30 cellular contexts compared by ENCODE assay signal in genomic region chr6:131651782-131652181, GRCh38. TPM values are rescaled to one million over a fixed set of nuclear protein-coding genes. Genes with fewer than 3 reads are reported as not detected.
DNase-seq lines count a peak whose midpoint lies in the region; ATAC-seq, FAIRE-seq and TF ChIP-seq lines count a peak whose summit lies in the region.
"Had no signal": no experiment of that assay in that cellular context is flagged by ENCODE, and none has a peak within 500 bp of the region (broad histone marks: within the 10 kb centered on the region; RNA-seq: fewer than 3 reads in every experiment).

No MANE protein-coding gene starts in this region.

- ATAC-seq in HepG2: no peak
- ATAC-seq: K562, T-helper 17 cell had no signal

- intact Hi-C loops in HepG2 (cut with micrococcal nuclease; ENCODE audit: unreplicated experiment): no loop called here

- FAIRE-seq in HepG2 (lab: Jason Lieb, UNC): no peak
- FAIRE-seq: frontal cortex, K562, urothelium cell line had no signal

- no peak overlapping the region for H2AFZ ChIP-seq in HepG2 (ENCODE audit: low read length)

- no peaks in the 10 kb centered on the region for H3K79me2 ChIP-seq in HepG2 (ENCODE audit: insufficient read depth, low read length)

- H3K27ac ChIP-seq in HepG2 (ENCODE audit: extremely low read length, insufficient read depth, low read length): no peak overlapping the region
- H3K27ac ChIP-seq in caudate nucleus (ENCODE audit: low read depth, low read length): no peak overlapping the region
- H3K27ac ChIP-seq: spleen had no signal

- TSS peak; percentile 36 for BruUV-seq in HepG2 (replicated peaks; lab: Mats Ljungman, UMichigan)

- no peaks in the 10 kb centered on the region for H4K20me1 ChIP-seq in HepG2 (ENCODE audit: insufficient read depth, low read length)

- H3K9ac ChIP-seq in HepG2 (ENCODE audit: insufficient read depth, low read depth, low read length): no peak overlapping the region

- TF ChIP-seq CTCF in HepG2 (CRISPR knock-in tag; IDR thresholded peaks at IDR 0.05): no peak

- no peak for TF ChIP-seq POLR2A in HepG2 (IDR thresholded peaks at IDR 0.05; ENCODE audit: insufficient read depth in 1 of 2, low read depth in 2 of 2, low read length in 2 of 2)

- CTCF ChIA-PET in HepG2 (lab: Yijun Ruan, JAX; ENCODE audit: low intra/inter-chr PET ratio, low total read pairs): no interaction called here

- peak; percentile 65 for DNase-seq in COLO668 (lab: John Stamatoyannopoulos, UW; ENCODE audit: unreplicated experiment)
- peak; percentile 98 for DNase-seq in NCI-H146 (lab: John Stamatoyannopoulos, UW)
- peak; percentile 64 for DNase-seq in NCI-H748 (lab: John Stamatoyannopoulos, UW; ENCODE audit: unreplicated experiment)
- DNase-seq in HepG2 (ENCODE audit: low spot score): no peak
- DNase-seq in HAP-1 (ENCODE audit: low spot score in 2 of 2): no peak
- no peak for DNase-seq in NK-92 treated with Interleukin-12 subunit alpha and Interleukin-12 subunit beta, amount 100 ng/mL, for 24 hours (lab: John Stamatoyannopoulos, UW)
- no peak for DNase-seq in CD1c-positive myeloid dendritic cell (ENCODE audit: extremely low spot score)
- DNase-seq in caudate nucleus (lab: John Stamatoyannopoulos, UW): no peak
- DNase-seq: ACHN; activated CD4-positive, alpha-beta memory T cell treated with anti-CD3 and anti-CD28 coated beads, Interleukin-2, amount 10 ng/mL, durations not matched to agents 7 days and 5 days; activated naive CD4-positive, alpha-beta T cell treated with Interleukin-2 at 50 U/mL for 16 hours; activated T-cell treated with anti-CD3 and anti-CD28 coated beads, Interleukin-2, amount 50 U/mL, for 1 hour; amygdala; central memory CD4-positive, alpha-beta T cell; DMS79 treated with DMSO at 0.1 percent for 48 hours; erythroblast; kidney glomerular epithelial cell; NCI-H526; spleen; stimulated activated CD4-positive, alpha-beta T cell treated with anti-CD3 and anti-CD28 coated beads, Interleukin-4, amount 100 ng/mL, for 4 hours; T-helper 17 cell had no signal

- POLR2A ChIA-PET in HepG2 (lab: Yijun Ruan, JAX): interaction anchor here (0.9 kb wide), 1 partner anchor 12 kb away, joined by 3 read pairs; no protein-coding TSS in a partner anchor

- no peaks in the 10 kb centered on the region for H3K9me3 ChIP-seq in HepG2 (ENCODE audit: low read length)
- no peaks in the 10 kb centered on the region for H3K9me3 ChIP-seq in HAP-1
- H3K9me3 ChIP-seq: spleen had no signal

- H3K36me3 ChIP-seq in HepG2 (replicated peaks in 1 of 2; ENCODE audit: control insufficient read depth in 1 of 2, insufficient read depth in 2 of 2, low read length in 2 of 2) (peaks cover 36 to 80% of the 10 kb centered on the region in 2 experiments), HAP-1 (replicated peaks) (no peaks in the 10 kb centered on the region)
- H3K36me3 ChIP-seq: spleen had no signal

- H3K27me3 ChIP-seq in HepG2 (ENCODE audit: control insufficient read depth in 1 of 2, insufficient read depth in 2 of 2, low read length in 2 of 2): no peaks in the 10 kb centered on the region
- H3K27me3 ChIP-seq in HAP-1 (ENCODE audit: low read depth): 0 out of 2 replicates have a peak, but pooled peaks cover 3% of the 10 kb centered on the region
- H3K27me3 ChIP-seq: spleen had no signal

- no peak overlapping the region for H3K4me3 ChIP-seq in HepG2 (replicated peaks in 1 of 3; ENCODE audit: insufficient read depth in 1 of 3, low read depth in 2 of 3, low read length in 3 of 3)
- H3K4me3 ChIP-seq in HAP-1: no peak overlapping the region
- H3K4me3 ChIP-seq: K562, spleen had no signal

- TF ChIP-seq RAD21 in HepG2 (CRISPR knock-in tag; IDR thresholded peaks at IDR 0.05): no peak

- H3K4me1 ChIP-seq in HepG2 (ENCODE audit: insufficient read depth, low read length) (no peaks in the 10 kb centered on the region), HAP-1 (peaks cover 6% of the 10 kb centered on the region)
- H3K4me1 ChIP-seq: spleen had no signal

- TF ChIP-seq EP300 in HepG2 (IDR thresholded peaks at IDR 0.05; ENCODE audit: low read depth in 2 of 2, low read length in 2 of 2) (no peak), HepG2 (CRISPR knock-in tag; IDR thresholded peaks at IDR 0.05; ENCODE audit: borderline replicate concordance) (no peak)

- no peak overlapping the region for H3K4me2 ChIP-seq in HepG2 (ENCODE audit: low read depth, low read length)

- in situ Hi-C loops in HepG2 (cut with HindIII; ENCODE audit: extremely low pct_ligation_motif_present, low pct_unique_long_range_greater_than_20kb): no loop called here
- in situ Hi-C loops in HAP-1 (cut with MboI; ENCODE audit: low sequenced_read_pairs): no loop called here

RNA-seq across cellular contexts. Expression of gene ENPP3, which starts 14.7 kb away (rescaled TPM):
- 23.9 and 40.0 TPM in 2 replicates for total RNA-seq in HepG2 (2016; rRNA removed; fragmentation: Illumina TruSeq; extraction: Trizol)
- 13.2 and 15.3 TPM in 2 replicates for total RNA-seq in HepG2 (2016; cell fraction: cytosol; rRNA removed; fragmentation: Illumina TruSeq; extraction: Trizol; ENCODE audit: low read depth)
- 25.8 and 40.1 TPM in 2 replicates for total RNA-seq in HepG2 (2016; cell fraction: insoluble cytoplasmic fraction; rRNA removed; fragmentation: Illumina TruSeq; extraction: Trizol)
- 15.4 and 17.9 TPM in 2 replicates for total RNA-seq in HepG2 (2016; cell fraction: membrane; rRNA removed; fragmentation: Illumina TruSeq; extraction: Trizol)
- total RNA-seq in HepG2 (2016; cell fraction: nucleus; rRNA removed; fragmentation: Illumina TruSeq; extraction: Trizol): 58.4 and 68.3 TPM in 2 replicates
- polyA plus RNA-seq in HepG2 (2011; rRNA removed): 59.1 and 75.4 TPM in 2 replicates
- 27.6 and 37.9 TPM in 2 replicates for polyA plus RNA-seq in HepG2 (2011; cell fraction: cytosol; rRNA removed)
- polyA plus RNA-seq in HepG2 (2011; cell fraction: nucleus; rRNA removed): 71.7 and 72.3 TPM in 2 replicates
- 30.3 and 68.2 TPM in 2 replicates for polyA plus RNA-seq in HepG2 (2012)
- polyA plus RNA-seq in HepG2 (2016; cell fraction: cytosol; fragmentation: Illumina TruSeq; extraction: Trizol; ENCODE audit: low read depth): 2.9 TPM in 2 replicates
- polyA plus RNA-seq in HepG2 (2016; cell fraction: insoluble cytoplasmic fraction; fragmentation: Illumina TruSeq; extraction: Trizol; ENCODE audit: low read depth): 21.0 and 21.2 TPM in 2 replicates
- 6.2 and 7.6 TPM in 2 replicates for polyA plus RNA-seq in HepG2 (2016; cell fraction: membrane; fragmentation: Illumina TruSeq; extraction: Trizol; ENCODE audit: low read depth)
- 70.2 and 71.4 TPM in 2 replicates for polyA plus RNA-seq in HepG2 (2016; cell fraction: nucleus; fragmentation: Illumina TruSeq; extraction: Trizol; ENCODE audit: insufficient read depth, low read depth)
- 21.7 TPM in 1 of 2 replicates, not detected in the other for polyA minus RNA-seq in HepG2 (2011; rRNA and poly(A)+ RNA removed; ENCODE audit: low replicate concordance)
- 24.9 and 25.1 TPM in 2 replicates for polyA minus RNA-seq in HepG2 (2011; cell fraction: cytosol; rRNA and poly(A)+ RNA removed)
- polyA minus RNA-seq in HepG2 (2011; cell fraction: nucleus; rRNA and poly(A)+ RNA removed): 96.8 and 123 TPM in 2 replicates
- polyA plus RNA-seq: CD14-positive monocyte had no signal

RNA-seq across cellular contexts. Expression of gene MED23, which starts 23.7 kb away (rescaled TPM):
- total RNA-seq in HepG2 (2016; rRNA removed; fragmentation: Illumina TruSeq; extraction: Trizol): 30.0 and 34.9 TPM in 2 replicates
- total RNA-seq in HepG2 (2016; cell fraction: cytosol; rRNA removed; fragmentation: Illumina TruSeq; extraction: Trizol; ENCODE audit: low read depth): 4.1 and 4.9 TPM in 2 replicates
- 29.8 and 33.9 TPM in 2 replicates for total RNA-seq in HepG2 (2016; cell fraction: insoluble cytoplasmic fraction; rRNA removed; fragmentation: Illumina TruSeq; extraction: Trizol)
- 7.5 and 7.8 TPM in 2 replicates for total RNA-seq in HepG2 (2016; cell fraction: membrane; rRNA removed; fragmentation: Illumina TruSeq; extraction: Trizol)
- total RNA-seq in HepG2 (2016; cell fraction: nucleus; rRNA removed; fragmentation: Illumina TruSeq; extraction: Trizol): 66.7 and 78.1 TPM in 2 replicates
- polyA plus RNA-seq in HepG2 (2011; rRNA removed): 40.9 and 50.5 TPM in 2 replicates
- polyA plus RNA-seq in HepG2 (2011; cell fraction: cytosol; rRNA removed): 15.3 and 20.2 TPM in 2 replicates
- polyA plus RNA-seq in HepG2 (2011; cell fraction: nucleus; rRNA removed): 94.8 and 97.3 TPM in 2 replicates
- 21.5 and 23.7 TPM in 2 replicates for polyA plus RNA-seq in HepG2 (2012)
- 0.52 and 0.68 TPM in 2 replicates for polyA plus RNA-seq in HepG2 (2016; cell fraction: cytosol; fragmentation: Illumina TruSeq; extraction: Trizol; ENCODE audit: low read depth)
- 16.2 TPM in 2 replicates for polyA plus RNA-seq in HepG2 (2016; cell fraction: insoluble cytoplasmic fraction; fragmentation: Illumina TruSeq; extraction: Trizol; ENCODE audit: low read depth)
- polyA plus RNA-seq in HepG2 (2016; cell fraction: membrane; fragmentation: Illumina TruSeq; extraction: Trizol; ENCODE audit: low read depth): 1.6 and 1.9 TPM in 2 replicates
- polyA plus RNA-seq in HepG2 (2016; cell fraction: nucleus; fragmentation: Illumina TruSeq; extraction: Trizol; ENCODE audit: insufficient read depth, low read depth): 76.5 and 79.3 TPM in 2 replicates
- polyA minus RNA-seq in HepG2 (2011; rRNA and poly(A)+ RNA removed; ENCODE audit: low replicate concordance): 13.4 and 37.5 TPM in 2 replicates
- 23.4 and 24.8 TPM in 2 replicates for polyA minus RNA-seq in HepG2 (2011; cell fraction: cytosol; rRNA and poly(A)+ RNA removed)
- polyA minus RNA-seq in HepG2 (2011; cell fraction: nucleus; rRNA and poly(A)+ RNA removed): 152 and 168 TPM in 2 replicates

RNA-seq across cellular contexts. Expression of gene OR2A4, which starts 49.4 kb away (rescaled TPM):
- total RNA-seq in HepG2 (2016; rRNA removed; fragmentation: Illumina TruSeq; extraction: Trizol): not detected in 2 replicates
- not detected in 2 replicates for total RNA-seq in HepG2 (2016; cell fraction: cytosol; rRNA removed; fragmentation: Illumina TruSeq; extraction: Trizol; ENCODE audit: low read depth)
- total RNA-seq in HepG2 (2016; cell fraction: insoluble cytoplasmic fraction; rRNA removed; fragmentation: Illumina TruSeq; extraction: Trizol): not detected in 2 replicates
- total RNA-seq in HepG2 (2016; cell fraction: membrane; rRNA removed; fragmentation: Illumina TruSeq; extraction: Trizol): not detected in 2 replicates
- total RNA-seq in HepG2 (2016; cell fraction: nucleus; rRNA removed; fragmentation: Illumina TruSeq; extraction: Trizol): not detected in 2 replicates
- polyA plus RNA-seq in HepG2 (2011; rRNA removed): 0.04 TPM in 1 of 2 replicates, not detected in the other
- polyA plus RNA-seq in HepG2 (2011; cell fraction: cytosol; rRNA removed): not detected in 2 replicates
- not detected in 2 replicates for polyA plus RNA-seq in HepG2 (2011; cell fraction: nucleus; rRNA removed)
- 0.25 and 0.27 TPM in 2 replicates for polyA plus RNA-seq in HepG2 (2012)
- not detected in 2 replicates for polyA plus RNA-seq in HepG2 (2016; cell fraction: cytosol; fragmentation: Illumina TruSeq; extraction: Trizol; ENCODE audit: low read depth)
- polyA plus RNA-seq in HepG2 (2016; cell fraction: insoluble cytoplasmic fraction; fragmentation: Illumina TruSeq; extraction: Trizol; ENCODE audit: low read depth): not detected in 2 replicates
- polyA plus RNA-seq in HepG2 (2016; cell fraction: membrane; fragmentation: Illumina TruSeq; extraction: Trizol; ENCODE audit: low read depth): not detected in 2 replicates
- not detected in 2 replicates for polyA plus RNA-seq in HepG2 (2016; cell fraction: nucleus; fragmentation: Illumina TruSeq; extraction: Trizol; ENCODE audit: insufficient read depth, low read depth)
- polyA minus RNA-seq in HepG2 (2011; rRNA and poly(A)+ RNA removed; ENCODE audit: low replicate concordance): not detected in 2 replicates
- polyA minus RNA-seq in HepG2 (2011; cell fraction: cytosol; rRNA and poly(A)+ RNA removed): not detected in 2 replicates
- polyA minus RNA-seq in HepG2 (2011; cell fraction: nucleus; rRNA and poly(A)+ RNA removed): not detected in 2 replicates
- total RNA-seq: activated CD4-positive, alpha-beta memory T cell treated with anti-CD3 and anti-CD28 coated beads, Interleukin-2, amount 10 ng/mL, durations not matched to agents 7 days and 5 days; frontal cortex; HFFc6; K562; mesothelial cell of epicardium; pulmonary artery endothelial cell; spleen; T-helper 17 cell had no signal
- polyA plus RNA-seq: CD14-positive monocyte, neural cell had no signal

RNA-seq across cellular contexts. Expression of gene CTAGE9, which starts 59.0 kb away (rescaled TPM):
- total RNA-seq in HepG2 (2016; rRNA removed; fragmentation: Illumina TruSeq; extraction: Trizol): not detected in 2 replicates
- not detected in 2 replicates for total RNA-seq in HepG2 (2016; cell fraction: cytosol; rRNA removed; fragmentation: Illumina TruSeq; extraction: Trizol; ENCODE audit: low read depth)
- not detected in 2 replicates for total RNA-seq in HepG2 (2016; cell fraction: insoluble cytoplasmic fraction; rRNA removed; fragmentation: Illumina TruSeq; extraction: Trizol)
- not detected in 2 replicates for total RNA-seq in HepG2 (2016; cell fraction: membrane; rRNA removed; fragmentation: Illumina TruSeq; extraction: Trizol)
- not detected in 2 replicates for total RNA-seq in HepG2 (2016; cell fraction: nucleus; rRNA removed; fragmentation: Illumina TruSeq; extraction: Trizol)
- polyA plus RNA-seq in HepG2 (2011; rRNA removed): not detected in 2 replicates
- polyA plus RNA-seq in HepG2 (2011; cell fraction: cytosol; rRNA removed): not detected in 2 replicates
- polyA plus RNA-seq in HepG2 (2011; cell fraction: nucleus; rRNA removed): not detected in 2 replicates
- 0.12 and 0.30 TPM in 2 replicates for polyA plus RNA-seq in HepG2 (2012)
- polyA plus RNA-seq in HepG2 (2016; cell fraction: cytosol; fragmentation: Illumina TruSeq; extraction: Trizol; ENCODE audit: low read depth): not detected in 2 replicates
- not detected in 2 replicates for polyA plus RNA-seq in HepG2 (2016; cell fraction: insoluble cytoplasmic fraction; fragmentation: Illumina TruSeq; extraction: Trizol; ENCODE audit: low read depth)
- not detected in 2 replicates for polyA plus RNA-seq in HepG2 (2016; cell fraction: membrane; fragmentation: Illumina TruSeq; extraction: Trizol; ENCODE audit: low read depth)
- polyA plus RNA-seq in HepG2 (2016; cell fraction: nucleus; fragmentation: Illumina TruSeq; extraction: Trizol; ENCODE audit: insufficient read depth, low read depth): not detected in 2 replicates
- polyA minus RNA-seq in HepG2 (2011; rRNA and poly(A)+ RNA removed; ENCODE audit: low replicate concordance): not detected in 2 replicates
- polyA minus RNA-seq in HepG2 (2011; cell fraction: cytosol; rRNA and poly(A)+ RNA removed): not detected in 2 replicates
- not detected in 2 replicates for polyA minus RNA-seq in HepG2 (2011; cell fraction: nucleus; rRNA and poly(A)+ RNA removed)
- total RNA-seq: activated CD4-positive, alpha-beta memory T cell treated with anti-CD3 and anti-CD28 coated beads, Interleukin-2, amount 10 ng/mL, durations not matched to agents 7 days and 5 days; frontal cortex; HFFc6; K562; pulmonary artery endothelial cell; SK-MEL-5; spleen; T-helper 17 cell had no signal
- polyA plus RNA-seq: CD14-positive monocyte, K562, neural cell, spleen had no signal

Comparison
In these comparisons a context has a peak if more than half of its experiments do, and no peak if none do; other contexts are left out.
1. DNase-seq: peak in COLO668 (single experiment), NCI-H146 (single experiment) and NCI-H748 (single experiment); none in HepG2 (single experiment), HAP-1 (0 of 2), NK-92 treated with Interleukin-12 subunit alpha and Interleukin-12 subunit beta, amount 100 ng/mL, for 24 hours (single experiment), CD1c-positive myeloid dendritic cell (single experiment) and caudate nucleus (0 of 61).